ENCODE assay signal across 8 cellular contexts in the genomic region with DNA sequence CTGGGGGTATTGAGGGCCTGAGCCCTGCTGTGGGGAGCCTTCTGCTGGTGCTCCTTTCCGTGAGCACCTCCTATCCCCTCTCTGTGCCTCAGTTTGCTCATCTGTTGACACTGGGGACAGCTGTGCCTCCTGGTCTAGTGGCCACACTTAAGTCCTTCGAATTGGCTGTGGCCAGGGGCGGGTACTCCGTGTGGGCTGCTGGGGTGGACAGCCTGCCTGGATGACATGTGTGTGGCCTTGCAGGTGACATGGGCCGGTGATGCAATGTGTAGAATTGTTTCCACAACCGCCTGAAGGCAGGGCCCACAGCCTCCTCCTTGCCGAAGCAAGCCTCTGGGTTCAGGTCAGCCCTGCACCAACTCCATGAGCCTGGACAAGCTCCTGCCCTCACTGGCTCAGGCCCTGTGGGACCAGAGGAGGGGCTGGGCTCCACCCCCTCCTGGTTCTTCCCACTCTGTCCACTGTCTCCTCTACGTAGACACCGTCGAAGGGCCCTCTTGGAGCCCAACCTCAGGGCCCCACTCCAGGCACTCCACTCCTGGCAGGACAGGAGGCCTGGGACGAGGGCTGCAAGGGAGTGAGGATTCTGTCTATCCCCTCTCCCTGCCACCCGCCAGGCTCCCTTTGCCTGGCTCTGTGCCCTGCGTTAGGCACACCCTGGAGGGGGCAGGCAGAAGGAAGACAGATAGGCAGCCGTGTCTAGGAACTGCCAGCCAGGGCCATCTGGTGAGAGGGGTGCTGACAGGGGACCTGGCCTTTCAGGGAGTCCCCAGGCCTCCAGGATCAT. TPM values are rescaled to one million over a fixed set of nuclear protein-coding genes. Genes with fewer than 3 reads are reported as not detected.
DNase-seq lines count a peak whose midpoint lies in the region; ATAC-seq and TF ChIP-seq lines count a peak whose summit lies in the region.

No MANE protein-coding gene starts in this region.

- no peak overlapping the region for H3K23ac ChIP-seq in trophoblast cell (ENCODE audit: low read length)

- H3K14ac ChIP-seq in trophoblast cell (ENCODE audit: low read length), result peak overlapping the region; percentile 25

- ATAC-seq in activated B cell treated with CpG ODN at 0.5 μM for 24 hours (ENCODE audit: low read depth), result no peak
- no peak for ATAC-seq in GM18909 (IDR thresholded peaks at IDR 0.05; ENCODE audit: poor library complexity, unreplicated experiment)
- ATAC-seq in HG03135 (IDR thresholded peaks at IDR 0.05; ENCODE audit: unreplicated experiment), result no peak

- H3K36me3 Mint-ChIP-seq in activated naive CD4-positive, alpha-beta T cell treated with anti-CD3 and anti-CD28 coated beads for 36 hours (ENCODE audit: low read depth), result no peaks in the 10 kb centered on the region
- H3K36me3 Mint-ChIP-seq in activated B cell treated with CpG ODN at 0.5 μM for 24 hours (ENCODE audit: low read depth), result no peaks in the 10 kb centered on the region

- H3K79me1 ChIP-seq in trophoblast cell (ENCODE audit: low read length), result peaks cover 9% of the 10 kb centered on the region

- peak overlapping the region; percentile 16 for H2AK5ac ChIP-seq in trophoblast cell (ENCODE audit: low read length)

- H4K12ac ChIP-seq in trophoblast cell (ENCODE audit: low read depth, low read length), result no peak overlapping the region

- peaks cover 5% of the 10 kb centered on the region for H3K9me3 ChIP-seq in trophoblast cell (ENCODE audit: insufficient read depth, low read depth, low read length)

- H3K36me3 ChIP-seq in trophoblast cell (ENCODE audit: control insufficient read depth in 1 of 2, insufficient read depth in 2 of 2, low read length in 2 of 2), result no peaks in the 10 kb centered on the region

- H3K79me2 ChIP-seq in trophoblast cell (ENCODE audit: control insufficient read depth, insufficient read depth, low read length, poor library complexity), result no peaks in the 10 kb centered on the region

- peak overlapping the region; percentile 4 for H2BK12ac ChIP-seq in trophoblast cell (ENCODE audit: low read length)

- POLR2A ChIA-PET in activated B cell treated with CpG ODN at 0.5 μM for 24 hours (lab: Charles Lee), result interaction anchor here (0.7 to 1.1 kb wide), 2 partner anchors 9 to 12 kb away, joined by 3 read pairs; no protein-coding TSS in a partner anchor

- no peaks in the 10 kb centered on the region for H3K27me3 Mint-ChIP-seq in activated naive CD4-positive, alpha-beta T cell treated with anti-CD3 and anti-CD28 coated beads for 36 hours (ENCODE audit: low read depth)
- no peaks in the 10 kb centered on the region for H3K27me3 Mint-ChIP-seq in activated B cell treated with CpG ODN at 0.5 μM for 24 hours

- no peaks in the 10 kb centered on the region for H3K9me3 Mint-ChIP-seq in activated naive CD4-positive, alpha-beta T cell treated with anti-CD3 and anti-CD28 coated beads for 36 hours
- no peaks in the 10 kb centered on the region for H3K9me3 Mint-ChIP-seq in activated B cell treated with CpG ODN at 0.5 μM for 24 hours

- H3K4me3 ChIP-seq in fibroblast of the aortic adventitia (ENCODE audit: low read depth, low read length), result peak overlapping the region; percentile 72
- H3K4me3 ChIP-seq in trophoblast cell (ENCODE audit: low read depth, low read length), result no peak overlapping the region

- H2BK120ac ChIP-seq in trophoblast cell (ENCODE audit: insufficient read depth, low read length, poor library complexity), result peak overlapping the region; percentile 21

- peak overlapping the region; percentile 5 for H4K8ac ChIP-seq in trophoblast cell (ENCODE audit: low read depth, low read length)

- no peak overlapping the region for H3K9ac ChIP-seq in trophoblast cell (ENCODE audit: low read length)

- peaks cover 19 to 30% of the 10 kb centered on the region in 2 experiments for H3K4me1 ChIP-seq in trophoblast cell (ENCODE audit: control insufficient read depth in 1 of 2, insufficient read depth in 2 of 2, low read length in 2 of 2)

- no peak overlapping the region for H2BK5ac ChIP-seq in trophoblast cell (ENCODE audit: low read depth, low read length, poor library complexity)

- no peak for TF ChIP-seq CTCF in activated B cell treated with CpG ODN at 0.5 μM for 24 hours (IDR thresholded peaks at IDR 0.05)
- TF ChIP-seq CTCF in fibroblast of the aortic adventitia (IDR thresholded peaks at IDR 0.05; ENCODE audit: insufficient read depth, low read length), result no peak

- H2AFZ ChIP-seq in trophoblast cell (ENCODE audit: insufficient read depth, low read length, poor library complexity), result peak overlapping the region; percentile 20

- no peak overlapping the region for H3K27ac ChIP-seq in trophoblast cell (ENCODE audit: low read depth, low read length)

- H3K4ac ChIP-seq in trophoblast cell (ENCODE audit: low read depth, low read length), result no peak overlapping the region

- peak overlapping the region; percentile 87 for H3K4me3 Mint-ChIP-seq in activated naive CD4-positive, alpha-beta T cell treated with anti-CD3 and anti-CD28 coated beads for 36 hours
- peak overlapping the region; percentile 87 for H3K4me3 Mint-ChIP-seq in activated B cell treated with CpG ODN at 0.5 μM for 24 hours

- CTCF ChIA-PET in activated naive CD4-positive, alpha-beta T cell treated with anti-CD3 and anti-CD28 coated beads for 36 hours (lab: Charles Lee), result no interaction called here
- CTCF ChIA-PET in activated B cell treated with CpG ODN at 0.5 μM for 24 hours (lab: Charles Lee), result no interaction called here

- DNase-seq in activated naive CD4-positive, alpha-beta T cell treated with anti-CD3 and anti-CD28 coated beads for 36 hours, result no peak
- no peak for DNase-seq in activated naive CD4-positive, alpha-beta T cell (lab: John Stamatoyannopoulos, UW)
- no peak for DNase-seq in activated B cell treated with CpG ODN at 0.5 μM for 24 hours
- DNase-seq in fibroblast of the aortic adventitia (ENCODE audit: low read depth), result peak; percentile 62
- peak; percentile 94 to 98 for DNase-seq in trophoblast cell
- DNase-seq in LoVo (ENCODE audit: low spot score), result no peak

- H4K91ac ChIP-seq in trophoblast cell (ENCODE audit: low read depth, low read length), result peak overlapping the region; percentile 33

- H3K18ac ChIP-seq in trophoblast cell (ENCODE audit: low read length), result peak overlapping the region; percentile 5

- H3K4me1 Mint-ChIP-seq in activated naive CD4-positive, alpha-beta T cell treated with anti-CD3 and anti-CD28 coated beads for 36 hours (ENCODE audit: low read depth), result peaks cover 40% of the 10 kb centered on the region
- H3K4me1 Mint-ChIP-seq in activated B cell treated with CpG ODN at 0.5 μM for 24 hours, result peaks cover 82% of the 10 kb centered on the region

- peak overlapping the region; percentile 82 for H3K27ac Mint-ChIP-seq in activated naive CD4-positive, alpha-beta T cell treated with anti-CD3 and anti-CD28 coated beads for 36 hours
- no peak overlapping the region for H3K27ac Mint-ChIP-seq in activated B cell treated with CpG ODN at 0.5 μM for 24 hours

- intact Hi-C loops in activated naive CD4-positive, alpha-beta T cell treated with anti-CD3 and anti-CD28 coated beads for 36 hours (cut with micrococcal nuclease), result no loop called here
- intact Hi-C loops in activated B cell treated with CpG ODN at 0.5 μM for 24 hours (cut with micrococcal nuclease), result no loop called here

- no CpG with 5 or more reads among the region's 14 CpGs for WGBS in trophoblast cell (ENCODE audit: extremely low coverage, insufficient coverage, insufficient read length)

- H3K4me2 ChIP-seq in trophoblast cell (ENCODE audit: low read length), result peak overlapping the region; percentile 57

- no peaks in the 10 kb centered on the region for H3K27me3 ChIP-seq in trophoblast cell (ENCODE audit: insufficient read depth, low read length)

RNA-seq across cellular contexts. Expression of gene SH3BP2, which starts 1.2 kb away (rescaled TPM):
- total RNA-seq in activated naive CD4-positive, alpha-beta T cell treated with anti-CD3 and anti-CD28 coated beads for 36 hours, result 10 to 100 TPM; 45.7 to 47.4 TPM
- total RNA-seq in activated B cell treated with CpG ODN at 0.5 μM for 24 hours, result 40.4 and 43.2 TPM in 2 replicates
- 30.7 and 30.8 TPM in 2 replicates for total RNA-seq in fibroblast of the aortic adventitia (ENCODE audit: low replicate concordance)
- 21.3 and 21.9 TPM in 2 replicates for polyA plus RNA-seq in trophoblast cell (2013)

RNA-seq across cellular contexts. Expression of gene TNIP2, which starts 38.0 kb away (rescaled TPM):
- 10 to 100 TPM; 54.2 to 55.0 TPM for total RNA-seq in activated naive CD4-positive, alpha-beta T cell treated with anti-CD3 and anti-CD28 coated beads for 36 hours
- 79.1 and 83.2 TPM in 2 replicates for total RNA-seq in activated B cell treated with CpG ODN at 0.5 μM for 24 hours
- total RNA-seq in fibroblast of the aortic adventitia (ENCODE audit: low replicate concordance), result 31.5 and 65.7 TPM in 2 replicates
- 52.2 and 57.7 TPM in 2 replicates for polyA plus RNA-seq in trophoblast cell (2013)

RNA-seq across cellular contexts. Expression of gene ADD1, which starts 49.5 kb away (rescaled TPM):
- total RNA-seq in activated naive CD4-positive, alpha-beta T cell treated with anti-CD3 and anti-CD28 coated beads for 36 hours, result 100 to 1,000 TPM; 165 TPM
- total RNA-seq in activated B cell treated with CpG ODN at 0.5 μM for 24 hours (326 and 340 TPM in 2 replicates), fibroblast of the aortic adventitia (ENCODE audit: low replicate concordance) (168 and 591 TPM in 2 replicates)
- 225 and 238 TPM in 2 replicates for polyA plus RNA-seq in trophoblast cell (2013)

Comparison
In these comparisons a context has a peak if more than half of its experiments do, and no peak if none do; other contexts are left out.
1. DNase-seq: peak in fibroblast of the aortic adventitia (single experiment) and trophoblast cell (2 of 2); none in activated naive CD4-positive, alpha-beta T cell treated with anti-CD3 and anti-CD28 coated beads for 36 hours (single experiment), activated naive CD4-positive, alpha-beta T cell (0 of 4), activated B cell treated with CpG ODN at 0.5 μM for 24 hours (single experiment) and LoVo (single experiment).